Comparison of ENCODE assay signal across 9 cellular contexts in genomic region chr17:78172284-78173024, GRCh38. TPM values are rescaled to one million over a fixed set of nuclear protein-coding genes. Genes with fewer than 3 reads are reported as not detected.
DNase-seq lines count a peak whose midpoint lies in the region; ATAC-seq and TF ChIP-seq lines count a peak whose summit lies in the region.
"Had no signal": no experiment of that assay in that cellular context is flagged by ENCODE, and none has a peak within 500 bp of the region (broad histone marks: within the 10 kb centered on the region; RNA-seq: fewer than 3 reads in every experiment).

No MANE protein-coding gene starts in this region.

- intact Hi-C loops in breast epithelium (cut with DNase I; ENCODE audit: low total_unique reads): loop anchor here (10.0 kb wide), 1 partner anchor 58 kb away; no protein-coding TSS in a partner anchor

- H3K27ac ChIP-seq in KOPT-K1 (ENCODE audit: low read depth, low read length, poor library complexity, severe bottlenecking) (peak overlapping the region; percentile 12), breast epithelium (peak overlapping the region; percentile 88 to 91)

- no peaks in the 10 kb centered on the region for H3K9me3 ChIP-seq in KOPT-K1 (ENCODE audit: insufficient read depth, low read length, poor library complexity, severe bottlenecking)
- no peaks in the 10 kb centered on the region for H3K9me3 ChIP-seq in breast epithelium

- peaks cover 5 to 21% of the 10 kb centered on the region in 2 donors for H3K4me1 ChIP-seq in breast epithelium

- H3K27me3 ChIP-seq in breast epithelium: no peaks in the 10 kb centered on the region

- DNase-seq in DMS114 treated with DMSO at 0.1 percent for 48 hours (lab: John Stamatoyannopoulos, UW; ENCODE audit: unreplicated experiment) (peak; percentile 21), breast epithelium (ENCODE audit: low spot score in 2 of 2) (no peak), myocyte (ENCODE audit: low read depth) (peak; percentile 83), left lobe of liver (ENCODE audit: low spot score) (no peak), T1000 (lab: John Stamatoyannopoulos, UW) (no peak), GM19238 (ENCODE audit: insufficient read length, low spot score) (no peak)

- H3K36me3 ChIP-seq in KOPT-K1 (ENCODE audit: insufficient read depth, low read length) (peaks cover 23% of the 10 kb centered on the region; the same call in 1 of the 2 replicates), breast epithelium (no peaks in the 10 kb centered on the region)

- H3K4me3 ChIP-seq in breast epithelium: no peak overlapping the region

- no peak for TF ChIP-seq CTCF in breast epithelium (IDR thresholded peaks at IDR 0.05)

- ATAC-seq in left lobe of liver: no peak
- ATAC-seq in HG03571 (IDR thresholded peaks at IDR 0.05; ENCODE audit: unreplicated experiment): no peak

- no peak for TF ChIP-seq POLR2A in breast epithelium (IDR thresholded peaks at IDR 0.05)

RNA-seq across cellular contexts. Expression of gene SYNGR2, which starts 4.1 kb away (rescaled TPM):
- total RNA-seq in breast epithelium: 10 to 100 TPM; 37.8 to 69.5 (median 64.2) TPM
- 77.0 and 109 TPM in 2 replicates for total RNA-seq in myocyte
- 115 TPM for polyA plus RNA-seq in myocyte (2012)
- total RNA-seq in left lobe of liver: 44.1 TPM

RNA-seq across cellular contexts. Expression of gene TK1, which starts 14.4 kb away (rescaled TPM):
- total RNA-seq in breast epithelium (1 to 10 TPM; 2.6 to 5.6 (median 3.7) TPM), myocyte (3.6 and 4.5 TPM in 2 replicates), left lobe of liver (2.6 TPM)
- 2.1 TPM for polyA plus RNA-seq in myocyte (2012)

RNA-seq across cellular contexts. Expression of gene AFMID, which starts 14.7 kb away (rescaled TPM):
- total RNA-seq in breast epithelium (10 to 100 TPM; 12.3 to 66.2 (median 65.2) TPM), myocyte (23.3 and 23.9 TPM in 2 replicates), left lobe of liver (145 TPM)
- polyA plus RNA-seq in myocyte (2012): 39.1 TPM

RNA-seq across cellular contexts. Expression of gene C17orf99, which starts 26.3 kb away (rescaled TPM):
- total RNA-seq in breast epithelium (not detected), myocyte (not detected in 2 replicates), left lobe of liver (not detected)
- not detected for polyA plus RNA-seq in myocyte (2012)
- total RNA-seq: LHCN-M2 had no signal

RNA-seq across cellular contexts. Expression of gene BIRC5, which starts 41.6 kb away (rescaled TPM):
- total RNA-seq in breast epithelium (1 to 10 TPM in 1 of 3 donors, under 1 TPM in 2; 0.29 to 1.9 (median 0.33) TPM), myocyte (2.7 and 2.8 TPM in 2 replicates), left lobe of liver (0.88 TPM)
- 0.48 TPM for polyA plus RNA-seq in myocyte (2012)

Comparison
In these comparisons a context has a peak if more than half of its experiments do, and no peak if none do; other contexts are left out.
1. DNase-seq: peak in DMS114 treated with DMSO at 0.1 percent for 48 hours (single experiment) and myocyte (single experiment); none in breast epithelium (0 of 2), left lobe of liver (single experiment), T1000 (single experiment) and GM19238 (single experiment).